Comparison of ENCODE assay signal across 24 cellular contexts in genomic region chr17:73390851-73391250, GRCh38.
"Had no signal": no experiment of that assay in that cellular context is flagged by ENCODE, and none has a peak within 500 bp of the region (broad histone marks: within the 10 kb centered on the region; RNA-seq: fewer than 3 reads in every experiment).

No MANE protein-coding gene starts in this region.

- H3K9me3 ChIP-seq: left lung, lower lobe of right lung, right atrium auricular region, right lobe of liver, suprapubic skin, thoracic aorta, tibial artery, upper lobe of right lung had no signal

- H3K36me3 Mint-ChIP-seq: stimulated activated effector memory CD8-positive, alpha-beta T cell treated with anti-CD3 and anti-CD28 coated beads, Interleukin-12 subunit alpha, Interleukin-12 subunit beta, amount 100 ng/mL, for 72 hours had no signal

- H3K9ac ChIP-seq: parathyroid adenoma had no signal

- H3K36me3 ChIP-seq: left lung, lower lobe of right lung, right atrium auricular region, right lobe of liver, thoracic aorta, upper lobe of right lung had no signal

- H3K27ac ChIP-seq: left lung, lower lobe of right lung, parathyroid adenoma, right atrium auricular region, right lobe of liver, skin epidermis, suprapubic skin, thoracic aorta, tibial artery, upper lobe of right lung had no signal

- H3K4me1 Mint-ChIP-seq: naive thymus-derived CD8-positive, alpha-beta T cell; stimulated activated effector memory CD8-positive, alpha-beta T cell treated with anti-CD3 and anti-CD28 coated beads, Interleukin-12 subunit alpha, Interleukin-12 subunit beta, amount 100 ng/mL, for 72 hours had no signal

- DNase-seq: hippocampal formation; left colon; mammary epithelial cell; mesenchymal stem cell; naive thymus-derived CD8-positive, alpha-beta T cell; nucleus accumbens; stimulated activated CD4-positive, alpha-beta T cell treated with anti-CD3 and anti-CD28 coated beads, Interleukin-4, amount 100 ng/mL, for 24 hours; stimulated activated naive CD4-positive, alpha-beta T cell; tibial artery; trophoblast cell; upper lobe of right lung had no signal

- H3K9me3 Mint-ChIP-seq: naive thymus-derived CD8-positive, alpha-beta T cell; nephron; neural crest cell; stimulated activated effector memory CD8-positive, alpha-beta T cell treated with anti-CD3 and anti-CD28 coated beads, Interleukin-12 subunit alpha, Interleukin-12 subunit beta, amount 100 ng/mL, for 72 hours; stimulated activated naive CD8-positive, alpha-beta T cell treated with anti-CD3 and anti-CD28 coated beads, Interleukin-15, Interleukin-2, amounts not matched to agents 100 ng/mL and 50 ng/mL, for 24 hours had no signal

- H3K4me3 Mint-ChIP-seq: naive thymus-derived CD8-positive, alpha-beta T cell; nephron; neural crest cell; stimulated activated effector memory CD8-positive, alpha-beta T cell treated with anti-CD3 and anti-CD28 coated beads, Interleukin-12 subunit alpha, Interleukin-12 subunit beta, amount 100 ng/mL, for 72 hours; stimulated activated naive CD8-positive, alpha-beta T cell treated with anti-CD3 and anti-CD28 coated beads, Interleukin-15, Interleukin-2, amounts not matched to agents 100 ng/mL and 50 ng/mL, for 24 hours had no signal

- H3K4me3 ChIP-seq: left lung, lower lobe of right lung, right atrium auricular region, right lobe of liver, skin epidermis, suprapubic skin, thoracic aorta, tibial artery, upper lobe of right lung had no signal

- H3K4me1 ChIP-seq: left lung, lower lobe of right lung, parathyroid adenoma, right atrium auricular region, right lobe of liver, suprapubic skin, tibial artery, upper lobe of right lung had no signal

- H3K27ac Mint-ChIP-seq: nephron; progenitor cell of endocrine pancreas; stimulated activated effector memory CD8-positive, alpha-beta T cell treated with anti-CD3 and anti-CD28 coated beads, Interleukin-12 subunit alpha, Interleukin-12 subunit beta, amount 100 ng/mL, for 72 hours; stimulated activated naive CD8-positive, alpha-beta T cell treated with anti-CD3 and anti-CD28 coated beads, Interleukin-15, Interleukin-2, amounts not matched to agents 100 ng/mL and 50 ng/mL, for 24 hours had no signal

- ATAC-seq: left colon; left lung; lower lobe of right lung; naive thymus-derived CD8-positive, alpha-beta T cell; right lobe of liver; stimulated activated effector memory CD8-positive, alpha-beta T cell treated with anti-CD3 and anti-CD28 coated beads, Interleukin-12 subunit alpha, Interleukin-12 subunit beta, amount 100 ng/mL, for 72 hours; upper lobe of right lung had no signal

- H3K27me3 ChIP-seq: right atrium auricular region, right lobe of liver, suprapubic skin, upper lobe of right lung had no signal

- H3K27me3 Mint-ChIP-seq: naive thymus-derived CD8-positive, alpha-beta T cell; progenitor cell of endocrine pancreas; stimulated activated naive CD8-positive, alpha-beta T cell treated with anti-CD3 and anti-CD28 coated beads, Interleukin-15, Interleukin-2, amounts not matched to agents 100 ng/mL and 50 ng/mL, for 24 hours had no signal
